13 cellular contexts compared by ENCODE assay signal in genomic region chr12:110023634-110024023, GRCh38. TPM values are rescaled to one million over a fixed set of nuclear protein-coding genes. Genes with fewer than 3 reads are reported as not detected.
DNase-seq lines count a peak whose midpoint lies in the region; ATAC-seq, FAIRE-seq and TF ChIP-seq lines count a peak whose summit lies in the region.
"Had no signal": no experiment of that assay in that cellular context is flagged by ENCODE, and none has a peak within 500 bp of the region (broad histone marks: within the 10 kb centered on the region; RNA-seq: fewer than 3 reads in every experiment).

No MANE protein-coding gene starts in this region.

- H3K27ac ChIP-seq in C4-2B (peak overlapping the region; percentile 20; the same call in 1 of the 2 replicates), astrocyte (ENCODE audit: low read depth, low read length) (peak overlapping the region; percentile 67), muscle layer of duodenum (ENCODE audit: low read length) (peak overlapping the region; percentile 3), tibial artery (peak overlapping the region in 1 of 2 donors; percentile 8)

- peaks cover 14% of the 10 kb centered on the region for H4K20me1 ChIP-seq in astrocyte (ENCODE audit: insufficient read depth, low read length)

- TF ChIP-seq CTCF in C4-2B (conservative IDR thresholded peaks at IDR 0.05) (no peak), HFFc6 (IDR thresholded peaks at IDR 0.05) (no peak), astrocyte (IDR thresholded peaks at IDR 0.05; ENCODE audit: insufficient read depth, low read depth, low read length) (no peak), tibial artery (IDR thresholded peaks at IDR 0.05) (no peak)

- H3K79me2 ChIP-seq in astrocyte (ENCODE audit: insufficient read depth, low read length): peaks cover 20% of the 10 kb centered on the region

- no peak for FAIRE-seq in astrocyte (lab: Jason Lieb, UNC)
- FAIRE-seq: TTC549 had no signal

- H3K36me3 Mint-ChIP-seq in HFFc6 (ENCODE audit: low read depth) (peaks cover 62% of the 10 kb centered on the region), astrocyte (ENCODE audit: low read depth, unreplicated experiment) (peaks cover 10% of the 10 kb centered on the region)

- no peaks in the 10 kb centered on the region for H3K9me3 ChIP-seq in astrocyte (ENCODE audit: insufficient read depth, low read depth, low read length)
- no peaks in the 10 kb centered on the region for H3K9me3 ChIP-seq in muscle layer of duodenum (ENCODE audit: control insufficient read depth in 1 of 2, low read length in 2 of 2)
- H3K9me3 ChIP-seq in tibial artery: no peaks in the 10 kb centered on the region

- H3K4me3 ChIP-seq in astrocyte (ENCODE audit: insufficient read depth, low read depth, low read length): peak overlapping the region; percentile 11
- no peak overlapping the region for H3K4me3 ChIP-seq in muscle layer of duodenum (ENCODE audit: low read depth in 1 of 2, low read length in 2 of 2)
- no peak overlapping the region for H3K4me3 ChIP-seq in tibial artery

- intact Hi-C loops in tibial artery (cut with DNase I; ENCODE audit: low total_unique reads): no loop called here
- intact Hi-C loops in sciatic nerve (cut with DNase I): no loop called here

- peak overlapping the region; percentile 46 for H3K4me2 ChIP-seq in astrocyte (ENCODE audit: low read length)

- H3K9ac ChIP-seq in astrocyte (ENCODE audit: low read length): peak overlapping the region; percentile 32

- H3K4me1 ChIP-seq in astrocyte (ENCODE audit: insufficient read depth, low read length) (peaks cover 26% of the 10 kb centered on the region), muscle layer of duodenum (ENCODE audit: control insufficient read depth in 1 of 2, insufficient read depth in 2 of 2, low read length in 2 of 2) (peaks cover 0 to 24% of the 10 kb centered on the region in 2 donors), tibial artery (peaks cover 0 to 29% (median 19%) of the 10 kb centered on the region in 4 donors)

- ATAC-seq in sciatic nerve: no peak
- no peak for ATAC-seq in activated CD4-positive, CD25-positive, alpha-beta regulatory T cell treated with anti-CD3 and anti-CD28 coated beads, Interleukin-2, amount 50 U/mL, for 24 hours
- ATAC-seq: CD8-positive, alpha-beta T cell had no signal

- H3K27me3 ChIP-seq in astrocyte (ENCODE audit: insufficient read depth, low read length) (no peaks in the 10 kb centered on the region), muscle layer of duodenum (ENCODE audit: low read depth, low read length) (no peaks in the 10 kb centered on the region), tibial artery (no peaks in the 10 kb centered on the region)

- H3K36me3 ChIP-seq in astrocyte (ENCODE audit: insufficient read depth, low read length) (peaks cover 44% of the 10 kb centered on the region), muscle layer of duodenum (ENCODE audit: control insufficient read depth in 1 of 2, insufficient read depth in 2 of 2, low read length in 2 of 2) (peaks cover 39 to 59% of the 10 kb centered on the region in 2 donors), tibial artery (peaks cover 48 to 75% (median 52%) of the 10 kb centered on the region in 3 donors)

- H3K9me3 Mint-ChIP-seq in HFFc6 (no peaks in the 10 kb centered on the region), astrocyte (ENCODE audit: unreplicated experiment) (no peaks in the 10 kb centered on the region)
- H3K9me3 Mint-ChIP-seq: CD8-positive, alpha-beta T cell; immature natural killer cell had no signal

- H3K4me1 Mint-ChIP-seq in HFFc6 (ENCODE audit: low read depth) (peaks cover 73% of the 10 kb centered on the region), astrocyte (ENCODE audit: low read depth, unreplicated experiment) (peaks cover 31% of the 10 kb centered on the region)
- H3K4me1 Mint-ChIP-seq: immature natural killer cell had no signal

- DNase-seq in HFFc6 (no peak), astrocyte (ENCODE audit: low read depth) (no peak), tibial artery (no peak), sciatic nerve (ENCODE audit: low spot score) (no peak), RPMI8226 (no peak)
- DNase-seq: CD8-positive, alpha-beta T cell; foreskin melanocyte; immature natural killer cell; NCI-H510A treated with DMSO at 0.1 percent for 48 hours had no signal

- H3K4me3 Mint-ChIP-seq in HFFc6 (peak overlapping the region; percentile 65), astrocyte (ENCODE audit: unreplicated experiment) (no peak overlapping the region)
- H3K4me3 Mint-ChIP-seq: CD8-positive, alpha-beta T cell; immature natural killer cell had no signal

- H3K27me3 Mint-ChIP-seq in HFFc6 (ENCODE audit: insufficient read depth) (peaks cover 2% of the 10 kb centered on the region; the same call in 1 of the 2 replicates), astrocyte (ENCODE audit: low read depth, unreplicated experiment) (no peaks in the 10 kb centered on the region)

- H3K27ac Mint-ChIP-seq in HFFc6 (peak overlapping the region; percentile 89), astrocyte (ENCODE audit: unreplicated experiment) (peak overlapping the region; percentile 24)
- H3K27ac Mint-ChIP-seq: CD8-positive, alpha-beta T cell had no signal

- no peak overlapping the region for H2AFZ ChIP-seq in astrocyte (ENCODE audit: low read depth, low read length)

RNA-seq across cellular contexts. Expression of gene ANKRD13A, which starts 24.4 kb away (rescaled TPM):
- 100 to 1,000 TPM; 133 to 150 (median 146) TPM for total RNA-seq in HFFc6 (2021; fragmentation: NEBNext Ultra II Directional; extraction: Animal tissue kit (Norgen Biotek cat#: 25700))
- total RNA-seq in astrocyte (22.5 and 23.9 TPM in 2 replicates), sciatic nerve (41.1 TPM)

RNA-seq across cellular contexts. Expression of gene C12orf76, which starts 24.7 kb away (rescaled TPM):
- total RNA-seq in HFFc6 (2021; fragmentation: NEBNext Ultra II Directional; extraction: Animal tissue kit (Norgen Biotek cat#: 25700)): 1 to 10 TPM; 4.2 to 5.8 (median 4.6) TPM
- total RNA-seq in astrocyte: 11.5 and 13.0 TPM in 2 replicates
- 40.3 TPM for total RNA-seq in sciatic nerve

RNA-seq across cellular contexts. Expression of gene GIT2, which starts 27.5 kb away (rescaled TPM):
- 10 to 100 TPM; 56.9 to 68.8 (median 64.9) TPM for total RNA-seq in HFFc6 (2021; fragmentation: NEBNext Ultra II Directional; extraction: Animal tissue kit (Norgen Biotek cat#: 25700))
- total RNA-seq in astrocyte: 32.7 and 33.4 TPM in 2 replicates
- 66.6 TPM for total RNA-seq in sciatic nerve
